ENCODE assay signal across 8 cellular contexts in genomic region chr14:93115920-93116675, GRCh38. TPM values are rescaled to one million over a fixed set of nuclear protein-coding genes. Genes with fewer than 3 reads are reported as not detected.
DNase-seq lines count a peak whose midpoint lies in the region; FAIRE-seq and TF ChIP-seq lines count a peak whose summit lies in the region.

Gene ITPK1, minus strand, starts transcription at chr14:93115925. Its CDS starts 762 bp downstream, at chr14:93115163.

- peak; percentile 69 to 73 for DNase-seq in NCI-H2081 (lab: John Stamatoyannopoulos, UW)
- DNase-seq in NCI-H2081 treated with DMSO at 0.1 percent for 48 hours (lab: John Stamatoyannopoulos, UW), result no peak
- no peak for DNase-seq in HFFc6
- DNase-seq in NAMALWA (ENCODE audit: low spot score), result peak; percentile 69
- peak; percentile 64 for DNase-seq in activated CD4-positive, alpha-beta memory T cell treated with anti-CD3 and anti-CD28 coated beads for 36 hours
- peak in 1 of 2 experiments; percentile 79 for DNase-seq in H1 (ENCODE audit: low read depth in 1 of 2, low spot score in 2 of 2)
- DNase-seq in mesenteric fat pad (ENCODE audit: low spot score), result peak; percentile 93
- peak; percentile 31 to 43 for DNase-seq in stimulated activated CD8-positive, alpha-beta memory T cell treated with anti-CD3 and anti-CD28 coated beads, Interleukin-2, amount 100 ng/mL, for 48 hours (ENCODE audit: low read depth in 2 of 2)

- WGBS in H1 (ENCODE audit: extremely low coverage in 1 of 2, insufficient coverage in 1 of 2, insufficient read length in 1 of 2, insufficient replicate concordance in 2 of 2, low coverage in 1 of 2, low lambda C conversion rate in 2 of 2, missing lambda C conversion rate in 1 of 2), 2 experiments, result 2% methylated on average over 29 of the region's 55 CpGs; no CpG with 5 or more reads in 1 of the 2 experiments

- H4K5ac ChIP-seq in H1 (ENCODE audit: insufficient read length, low read depth, low read length), result peak within 1 kb of the TSS; percentile 69

- no peak within 1 kb of the TSS for H3K23ac ChIP-seq in H1 (ENCODE audit: insufficient read length)

- H3K79me2 ChIP-seq in H1 (ENCODE audit: control insufficient read depth in 1 of 2, insufficient read depth in 2 of 2, low read length in 2 of 2), result peaks cover 6 to 35% of the 10 kb centered on the region in 2 experiments; a peak in 3 of 4 replicates

- H3K27me3 ChIP-seq in H1 (replicated peaks in 1 of 4; ENCODE audit: control insufficient read depth in 3 of 4, extremely low read depth in 1 of 4, insufficient read depth in 3 of 4, low read length in 3 of 4), result no peaks in the 10 kb centered on the region

- H3K14ac ChIP-seq in H1 (ENCODE audit: insufficient read length), result no peak within 1 kb of the TSS

- H3K27me3 Mint-ChIP-seq in HFFc6 (ENCODE audit: insufficient read depth), result peaks cover 3% of the 10 kb centered on the region; the same call in 1 of the 2 replicates
- no peaks in the 10 kb centered on the region for H3K27me3 Mint-ChIP-seq in activated CD4-positive, alpha-beta memory T cell treated with anti-CD3 and anti-CD28 coated beads for 36 hours

- TF ChIP-seq EP300 in H1 (IDR thresholded peaks at IDR 0.05; ENCODE audit: borderline replicate concordance in 1 of 2, low read depth in 2 of 2, low read length in 2 of 2), result no peak

- peaks cover 3% of the 10 kb centered on the region; the same call in 1 of the 2 replicates for H3K79me1 ChIP-seq in H1 (ENCODE audit: low read depth, low read length)

- H3K4me1 Mint-ChIP-seq in HFFc6 (ENCODE audit: low read depth), result peaks cover 28% of the 10 kb centered on the region
- H3K4me1 Mint-ChIP-seq in activated CD4-positive, alpha-beta memory T cell treated with anti-CD3 and anti-CD28 coated beads for 36 hours (ENCODE audit: low read depth), result peaks cover 24% of the 10 kb centered on the region

- H2BK20ac ChIP-seq in H1 (ENCODE audit: low read length), result no peak within 1 kb of the TSS

- H2AK5ac ChIP-seq in H1 (ENCODE audit: low read depth, low read length), result no peak within 1 kb of the TSS

- peak within 1 kb of the TSS; percentile 58 for H3K27ac Mint-ChIP-seq in HFFc6
- peak within 1 kb of the TSS; percentile 74 for H3K27ac Mint-ChIP-seq in activated CD4-positive, alpha-beta memory T cell treated with anti-CD3 and anti-CD28 coated beads for 36 hours

- H3K18ac ChIP-seq in H1 (ENCODE audit: extremely low read depth, low read length), result peak within 1 kb of the TSS; percentile 90

- H3K9me3 Mint-ChIP-seq in HFFc6, result no peaks in the 10 kb centered on the region
- no peaks in the 10 kb centered on the region for H3K9me3 Mint-ChIP-seq in activated CD4-positive, alpha-beta memory T cell treated with anti-CD3 and anti-CD28 coated beads for 36 hours

- peaks cover 11% of the 10 kb centered on the region for H3K23me2 ChIP-seq in H1 (ENCODE audit: low read depth, low read length)

- H3K4me3 Mint-ChIP-seq in HFFc6, result peak within 1 kb of the TSS; percentile 88
- peak within 1 kb of the TSS; percentile 83 for H3K4me3 Mint-ChIP-seq in activated CD4-positive, alpha-beta memory T cell treated with anti-CD3 and anti-CD28 coated beads for 36 hours

- TF ChIP-seq CTCF in HFFc6 (IDR thresholded peaks at IDR 0.05) (peak; percentile 67), H1 (IDR thresholded peaks at IDR 0.05; ENCODE audit: control extremely low read depth in 1 of 3, insufficient read depth in 1 of 3, low read depth in 1 of 3, low read length in 3 of 3) (peak; percentile 13 to 62 (median 46))

- H2BK5ac ChIP-seq in H1 (ENCODE audit: low read depth, low read length), result no peak within 1 kb of the TSS; the same call in 1 of the 2 replicates

- TF ChIP-seq POLR2A in H1 (IDR thresholded peaks at IDR 0.05; ENCODE audit: control extremely low read depth in 1 of 2, low read depth in 2 of 2, low read length in 2 of 2), result peak in 1 of 2 experiments; percentile 42; a peak in 1 of 3 replicates

- intact Hi-C loops in activated CD4-positive, alpha-beta memory T cell treated with anti-CD3 and anti-CD28 coated beads for 36 hours (cut with micrococcal nuclease), result loop anchor here (1.0 to 10.0 kb wide), 3 partner anchors 68 to 499 kb away; partner anchors contain the start of genes BTBD7 and MOAP1

- no peaks in the 10 kb centered on the region for H3K36me3 Mint-ChIP-seq in HFFc6 (ENCODE audit: low read depth)
- no peaks in the 10 kb centered on the region for H3K36me3 Mint-ChIP-seq in activated CD4-positive, alpha-beta memory T cell treated with anti-CD3 and anti-CD28 coated beads for 36 hours

- no peak within 1 kb of the TSS for H2BK120ac ChIP-seq in H1 (replicated peaks; ENCODE audit: low read depth, low read length)

- H3K4me3 ChIP-seq in H1 (ENCODE audit: extremely low read depth in 1 of 4, insufficient read depth in 2 of 4, low read depth in 3 of 4, low read length in 4 of 4), result peak within 1 kb of the TSS; percentile 77 to 100 (median 88)

- peak within 1 kb of the TSS; percentile 80 for H3K27ac ChIP-seq in H1 (ENCODE audit: low read depth, low read length)

- no peaks in the 10 kb centered on the region for H3K36me3 ChIP-seq in H1 (ENCODE audit: control insufficient read depth in 2 of 4, insufficient read depth in 4 of 4, low read length in 3 of 4)

- peak within 1 kb of the TSS; percentile 76 for H4K8ac ChIP-seq in H1 (ENCODE audit: extremely low read depth, insufficient read depth, low read length)

- POLR2A ChIA-PET in activated CD4-positive, alpha-beta memory T cell treated with anti-CD3 and anti-CD28 coated beads for 36 hours (lab: Charles Lee), result interaction anchor here (1.8 kb wide), 1 partner anchor 68 kb away, joined by 4 read pairs; the partner anchor contains the start of genes LYSET and MOAP1
- POLR2A ChIA-PET in H1 (lab: Charles Lee; ENCODE audit: partially characterized antibody), result interaction anchor here (1.1 to 2.2 kb wide), 3 partner anchors 10 to 18 kb away, joined by 3 to 7 read pairs (median 5); no protein-coding TSS in a partner anchor

- no peaks in the 10 kb centered on the region for H3K9me3 ChIP-seq in H1 (ENCODE audit: insufficient read depth in 2 of 2, low read depth in 1 of 2, low read length in 1 of 2)

- peak within 1 kb of the TSS; percentile 89 to 98 for H3K4me2 ChIP-seq in H1 (ENCODE audit: insufficient read depth in 1 of 2, low read depth in 2 of 2, low read length in 2 of 2)

- peak; percentile 3 to 45; a peak in 2 of 4 replicates for TF ChIP-seq RAD21 in H1 (IDR thresholded peaks at IDR 0.05 in 1 of 2, conservative IDR thresholded peaks at IDR 0.05 in 1 of 2; ENCODE audit: low read depth in 2 of 2, low read length in 2 of 2)

- H4K91ac ChIP-seq in H1 (replicated peaks; ENCODE audit: insufficient read length, low read length), result peak within 1 kb of the TSS; percentile 77

- no peak for FAIRE-seq in H1 (lab: Jason Lieb, UNC)

- CTCF ChIA-PET in activated CD4-positive, alpha-beta memory T cell treated with anti-CD3 and anti-CD28 coated beads for 36 hours (lab: Charles Lee), result interaction anchor here (0.9 to 8.6 kb wide), 9 partner anchors 12 to 214 kb away, joined by 3 to 152 read pairs (median 3); no protein-coding TSS in a partner anchor
- CTCF ChIA-PET in H1 (lab: Charles Lee; ENCODE audit: partially characterized antibody), result interaction anchor here (0.7 to 4.1 kb wide), 18 partner anchors 8 to 169 kb away, joined by 3 to 68 read pairs (median 4); no protein-coding TSS in a partner anchor

- peaks cover 6 to 10% of the 10 kb centered on the region in 2 experiments for H4K20me1 ChIP-seq in H1 (replicated peaks in 1 of 2; ENCODE audit: control insufficient read depth in 1 of 2, insufficient read depth in 2 of 2, low read length in 2 of 2)

- peak within 1 kb of the TSS; percentile 29; the same call in 1 of the 2 replicates for H2BK12ac ChIP-seq in H1 (ENCODE audit: low read depth, low read length)

- H3K56ac ChIP-seq in H1 (replicated peaks; ENCODE audit: insufficient read length, low read depth, low read length), result peak within 1 kb of the TSS; percentile 84

- 0 out of 2 replicates have a peak within 1 kb of the TSS, but pooled peaks have one; percentile 2 for H2BK15ac ChIP-seq in H1 (ENCODE audit: low read length)

- peak within 1 kb of the TSS; percentile 24 for H2AFZ ChIP-seq in H1 (ENCODE audit: low read length)

- H3K4ac ChIP-seq in H1 (replicated peaks; ENCODE audit: insufficient read length, low read depth, low read length), result peak within 1 kb of the TSS; percentile 62

- H3K4me1 ChIP-seq in H1 (replicated peaks in 1 of 4; ENCODE audit: control insufficient read depth in 3 of 4, insufficient read depth in 4 of 4, low read length in 3 of 4), result peaks cover 9 to 13% (median 11%) of the 10 kb centered on the region in 4 experiments

- H3K9ac ChIP-seq in H1 (replicated peaks in 1 of 4; ENCODE audit: extremely low read depth in 1 of 4, low read depth in 3 of 4, low read length in 3 of 4), result peak within 1 kb of the TSS; percentile 38 to 82 (median 54)

TF ChIP-seq in H1, 55 proteins besides CTCF, POLR2A, EP300 and RAD21 (continues in another document):
- peak; percentile 59; the same call in 1 of the 2 replicates for TF ChIP-seq PHF8 (conservative IDR thresholded peaks at IDR 0.05; ENCODE audit: low read depth, low read length)
- 0 out of 2 replicates have a peak, but pooled peaks have one; percentile 1 for TF ChIP-seq TEAD4 (IDR thresholded peaks at IDR 0.05; ENCODE audit: low read depth, low read length)
- peak; percentile 78 for TF ChIP-seq ASH2L (IDR thresholded peaks at IDR 0.05; ENCODE audit: low read length)
- peak; percentile 16 for TF ChIP-seq CTBP2 (IDR thresholded peaks at IDR 0.05; ENCODE audit: borderline replicate concordance, insufficient read depth, insufficient read length, low read length)
- TF ChIP-seq EGR1 (IDR thresholded peaks at IDR 0.05; ENCODE audit: borderline replicate concordance, low read depth, low read length), result no peak
- TF ChIP-seq CHD2 (IDR thresholded peaks at IDR 0.05; ENCODE audit: low read length), result no peak
- no peak for TF ChIP-seq NANOG (IDR thresholded peaks at IDR 0.05; ENCODE audit: insufficient read depth, low read depth, low read length, poor library complexity, severe bottlenecking)
- no peak for TF ChIP-seq YY1 (IDR thresholded peaks at IDR 0.05; ENCODE audit: low read depth, low read length)
- 0 out of 2 replicates have a peak, but pooled peaks have one; percentile 39 for TF ChIP-seq TAF1 (IDR thresholded peaks at IDR 0.05; ENCODE audit: low read depth, low read length)

RNA-seq across cellular contexts. Expression of gene ITPK1, which starts in this region (rescaled TPM):
- 10 to 100 TPM; 27.3 to 38.1 (median 32.4) TPM for total RNA-seq in HFFc6 (2021; fragmentation: NEBNext Ultra II Directional; extraction: Animal tissue kit (Norgen Biotek cat#: 25700))
- total RNA-seq in activated CD4-positive, alpha-beta memory T cell treated with anti-CD3 and anti-CD28 coated beads for 36 hours, result 10 to 100 TPM; 28.1 to 35.2 TPM
- total RNA-seq in H1 (2021; fragmentation: NEBNext Ultra II Directional; extraction: Animal tissue kit (Norgen Biotek cat#: 25700)), result 143 and 148 TPM in 2 replicates
- polyA plus RNA-seq in H1 (2011; rRNA removed), result 108 and 114 TPM in 2 replicates
- polyA plus RNA-seq in H1 (2011; cell fraction: cytosol; rRNA removed), result 87.6 TPM
- 123 TPM for polyA plus RNA-seq in H1 (2011; cell fraction: nucleus; rRNA removed)
- 86.3 to 118 TPM (median 110 TPM) in 4 replicates for polyA plus RNA-seq in H1 (2012, experiment 1 of 2)
- 103 TPM for polyA plus RNA-seq in H1 (2012, experiment 2 of 2)
- 62.3 TPM for polyA plus RNA-seq in H1 (2013, experiment 1 of 2)
- polyA plus RNA-seq in H1 (2013, experiment 2 of 2), result 61.5 TPM
- 278 and 326 TPM in 2 replicates for polyA minus RNA-seq in H1 (2011; rRNA and poly(A)+ RNA removed)
- 85.3 TPM for polyA minus RNA-seq in H1 (2011; cell fraction: cytosol; rRNA and poly(A)+ RNA removed)
- 55.2 TPM for polyA minus RNA-seq in H1 (2011; cell fraction: nucleus; rRNA and poly(A)+ RNA removed)
- 267 TPM for total RNA-seq in mesenteric fat pad

Comparison
In these comparisons a context has a peak if more than half of its experiments do, and no peak if none do; other contexts are left out.
1. DNase-seq: peak in NCI-H2081 (2 of 2), NAMALWA (single experiment), activated CD4-positive, alpha-beta memory T cell treated with anti-CD3 and anti-CD28 coated beads for 36 hours (single experiment), mesenteric fat pad (single experiment) and stimulated activated CD8-positive, alpha-beta memory T cell treated with anti-CD3 and anti-CD28 coated beads, Interleukin-2, amount 100 ng/mL, for 48 hours (2 of 2); none in NCI-H2081 treated with DMSO at 0.1 percent for 48 hours (single experiment) and HFFc6 (single experiment).